25 cellular contexts compared by ENCODE assay signal in the genomic region with DNA sequence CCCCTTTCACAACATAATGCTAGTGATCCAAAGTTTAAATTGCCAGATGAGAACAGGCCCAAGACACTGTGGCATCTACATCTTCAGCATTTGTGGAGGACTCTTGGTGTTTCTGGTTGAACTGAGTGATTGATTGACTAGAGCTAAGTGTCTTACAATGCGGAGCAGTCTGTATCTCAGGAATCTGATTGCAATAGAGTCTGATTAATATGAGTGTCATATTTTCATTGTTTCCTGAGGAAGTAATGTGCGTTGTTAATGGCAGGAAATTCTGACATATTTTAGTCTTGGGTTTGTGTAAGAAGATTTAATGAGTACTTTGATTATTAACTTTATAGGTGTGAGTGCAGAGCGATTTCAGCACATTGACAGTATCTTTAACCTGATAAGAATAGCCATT.
DNase-seq lines count a peak whose midpoint lies in the region; ATAC-seq, FAIRE-seq and TF ChIP-seq lines count a peak whose summit lies in the region.
"Had no signal": no experiment of that assay in that cellular context is flagged by ENCODE, and none has a peak within 500 bp of the region (broad histone marks: within the 10 kb centered on the region; RNA-seq: fewer than 3 reads in every experiment).

No MANE protein-coding gene starts in this region.

- no peaks in the 10 kb centered on the region for H3K9me3 Mint-ChIP-seq in immature natural killer cell
- H3K9me3 Mint-ChIP-seq: CD8-positive, alpha-beta T cell had no signal

- H3K9me3 ChIP-seq in HEK293 (ENCODE audit: control insufficient read depth, insufficient read depth, low read depth, low read length), result no peaks in the 10 kb centered on the region
- H3K9me3 ChIP-seq in endothelial cell of umbilical vein (replicated peaks; ENCODE audit: control insufficient read depth, insufficient read depth, low read length), result no peaks in the 10 kb centered on the region
- no peaks in the 10 kb centered on the region for H3K9me3 ChIP-seq in keratinocyte (ENCODE audit: control insufficient read depth, low read depth, low read length)
- H3K9me3 ChIP-seq: A549, Caco-2, HAP-1, Peyer's patch, SK-N-SH had no signal

- peaks cover 0 to 3% (median 0%) of the 10 kb centered on the region in 3 donors for H3K36me3 Mint-ChIP-seq in immature natural killer cell
- H3K36me3 Mint-ChIP-seq: CD8-positive, alpha-beta T cell had no signal

- H3K36me3 ChIP-seq in HEK293 (ENCODE audit: control insufficient read depth in 2 of 2, insufficient read depth in 1 of 2, low read length in 2 of 2), result no peaks in the 10 kb centered on the region
- no peaks in the 10 kb centered on the region for H3K36me3 ChIP-seq in endothelial cell of umbilical vein (ENCODE audit: control insufficient read depth in 2 of 2, extremely low read depth in 1 of 2, insufficient read depth in 2 of 2, low read length in 2 of 2)
- no peaks in the 10 kb centered on the region for H3K36me3 ChIP-seq in keratinocyte (ENCODE audit: control insufficient read depth in 2 of 2, extremely low read depth in 1 of 2, insufficient read depth in 2 of 2, low read length in 2 of 2)
- H3K36me3 ChIP-seq: HAP-1, Peyer's patch had no signal

- dilution Hi-C loops in endothelial cell of umbilical vein (cut with MboI; ENCODE audit: extremely low pct_ligation_motif_present, low sequenced_read_pairs) (no loop called here), keratinocyte (cut with MboI; ENCODE audit: extremely low pct_ligation_motif_present, low sequenced_read_pairs) (no loop called here)

- no peak for TF ChIP-seq POLR2A in endothelial cell of umbilical vein (IDR thresholded peaks at IDR 0.05; ENCODE audit: low read depth, low read length)

- FAIRE-seq in endothelial cell of umbilical vein (lab: Jason Lieb, UNC), result peak; percentile 59
- FAIRE-seq in keratinocyte (lab: Jason Lieb, UNC), result peak; percentile 41
- FAIRE-seq: A549, GM12878 had no signal

- H3K27ac Mint-ChIP-seq in immature natural killer cell, result no peak overlapping the region
- H3K27ac Mint-ChIP-seq: B cell; CD8-positive, alpha-beta T cell had no signal

- TF ChIP-seq CTCF in HEK293 (tag by site-specific recombination; IDR thresholded peaks at IDR 0.05) (no peak), RWPE1 (conservative IDR thresholded peaks at IDR 0.05; ENCODE audit: low read depth) (no peak), endothelial cell of umbilical vein (IDR thresholded peaks at IDR 0.05; ENCODE audit: extremely low read depth in 1 of 2, insufficient read depth in 1 of 2, low read depth in 1 of 2, low read length in 2 of 2) (no peak), keratinocyte (optimal IDR thresholded peaks at IDR 0.05 in 1 of 3, IDR thresholded peaks at IDR 0.05 in 1 of 3, conservative IDR thresholded peaks at IDR 0.05 in 1 of 3; ENCODE audit: extremely low read depth in 1 of 3, insufficient read depth in 2 of 3, low read length in 3 of 3) (no peak)

- no peak overlapping the region for H3K27ac ChIP-seq in HEK293 (ENCODE audit: extremely low read depth, low read depth, low read length)
- no peak overlapping the region for H3K27ac ChIP-seq in RWPE1
- H3K27ac ChIP-seq in endothelial cell of umbilical vein (ENCODE audit: insufficient read depth, low read depth, low read length), result no peak overlapping the region
- no peak overlapping the region for H3K27ac ChIP-seq in keratinocyte (ENCODE audit: control insufficient read depth, insufficient read depth, low read length)
- H3K27ac ChIP-seq: A549, C4-2B, Peyer's patch had no signal

- POLR2A ChIA-PET in HEK293 (lab: Yijun Ruan, JAX) (no interaction called here), RWPE1 (lab: Yijun Ruan, JAX; ENCODE audit: low non-redundant PET) (no interaction called here), endothelial cell of umbilical vein (lab: Charles Lee) (no interaction called here)

- H3K4me3 Mint-ChIP-seq in immature natural killer cell, result no peak overlapping the region
- H3K4me3 Mint-ChIP-seq: B cell; CD8-positive, alpha-beta T cell had no signal

- BruUV-seq in endothelial cell of umbilical vein (replicated peaks; lab: Mats Ljungman, UMichigan), result no TSS peak

- peaks cover 0 to 4% (median 0%) of the 10 kb centered on the region in 3 donors for H3K27me3 Mint-ChIP-seq in immature natural killer cell (ENCODE audit: low read depth in 3 of 3)
- H3K27me3 Mint-ChIP-seq: B cell had no signal

- no peaks in the 10 kb centered on the region for H3K4me1 ChIP-seq in HEK293 (ENCODE audit: control insufficient read depth, insufficient read depth, low read length)
- peaks cover 17% of the 10 kb centered on the region for H3K4me1 ChIP-seq in endothelial cell of umbilical vein (ENCODE audit: control insufficient read depth, extremely low read depth, insufficient read depth, low read length)
- peaks cover 31% of the 10 kb centered on the region for H3K4me1 ChIP-seq in keratinocyte (ENCODE audit: control insufficient read depth, extremely low read depth, insufficient read depth, low read length)
- H3K4me1 ChIP-seq: Caco-2, HAP-1, Peyer's patch had no signal

- H3K4me3 ChIP-seq in HEK293 (ENCODE audit: low read depth, low read length) (no peak overlapping the region), endothelial cell of umbilical vein (replicated peaks in 1 of 3; ENCODE audit: insufficient read depth in 1 of 3, low read depth in 1 of 3, low read length in 3 of 3) (no peak overlapping the region), keratinocyte (ENCODE audit: control insufficient read depth in 2 of 3, extremely low read depth in 1 of 3, insufficient read depth in 2 of 3, low read depth in 1 of 3, low read length in 3 of 3) (no peak overlapping the region)
- H3K4me3 ChIP-seq: A549, GM12878, HAP-1, Peyer's patch had no signal

- DNase-seq in RWPE1 (ENCODE audit: low spot score) (peak; percentile 32), endothelial cell of umbilical vein (ENCODE audit: low read depth, low spot score) (peak; percentile 52), keratinocyte (ENCODE audit: low read depth, low spot score) (no peak), hippocampal formation (lab: John Stamatoyannopoulos, UW) (no peak), immature natural killer cell (no peak)
- DNase-seq: Caco-2; CD8-positive, alpha-beta T cell; GDM1; GOT3; Karpas-422; MV-4-11; NCI-H1105 treated with DMSO at 0.1 percent for 48 hours; NCI-H2029 treated with DMSO at 0.1 percent for 48 hours; NCI-H2227 treated with DMSO at 0.1 percent for 48 hours; NCI-H69; Peyer's patch; SK-N-SH; SW 1271 had no signal

- no peaks in the 10 kb centered on the region for H3K4me1 Mint-ChIP-seq in immature natural killer cell
- H3K4me1 Mint-ChIP-seq: B cell had no signal

- H3K79me2 ChIP-seq in endothelial cell of umbilical vein (ENCODE audit: control insufficient read depth, insufficient read depth, low read length), result no peaks in the 10 kb centered on the region
- no peaks in the 10 kb centered on the region for H3K79me2 ChIP-seq in keratinocyte (ENCODE audit: control insufficient read depth, insufficient read depth, low read length)

- no peaks in the 10 kb centered on the region for H4K20me1 ChIP-seq in endothelial cell of umbilical vein (replicated peaks; ENCODE audit: control insufficient read depth, extremely low read depth, insufficient read depth, low read length)
- no peaks in the 10 kb centered on the region for H4K20me1 ChIP-seq in keratinocyte (ENCODE audit: control insufficient read depth, extremely low read depth, insufficient read depth, low read length)

- intact Hi-C loops in endothelial cell of umbilical vein (cut with micrococcal nuclease), result no loop called here

- H3K9ac ChIP-seq in endothelial cell of umbilical vein (replicated peaks; ENCODE audit: extremely low read depth, insufficient read depth, low read length), result no peak overlapping the region
- H3K9ac ChIP-seq in keratinocyte (ENCODE audit: control insufficient read depth, extremely low read depth, insufficient read depth, low read length), result no peak overlapping the region
- H3K9ac ChIP-seq: SK-N-SH had no signal

- no peaks in the 10 kb centered on the region for H3K9me1 ChIP-seq in endothelial cell of umbilical vein (replicated peaks; ENCODE audit: control insufficient read depth, extremely low read depth, insufficient read depth, low read length)
- no peaks in the 10 kb centered on the region for H3K9me1 ChIP-seq in keratinocyte (ENCODE audit: control insufficient read depth, extremely low read depth, insufficient read depth, low read length)

- no peak for ATAC-seq in esophagus mucosa
- ATAC-seq: A549; CD8-positive, alpha-beta T cell; GM12878 had no signal

- CTCF ChIA-PET in HEK293 (lab: Yijun Ruan, JAX) (interaction anchor here (1.5 kb wide), 1 partner anchor 33 kb away, joined by 3 read pairs; no protein-coding TSS in a partner anchor), RWPE1 (lab: Yijun Ruan, JAX) (no interaction called here), endothelial cell of umbilical vein (lab: Charles Lee) (interaction anchor here (0.6 to 2.8 kb wide), 6 partner anchors 31 to 148 kb away, joined by 3 to 10 read pairs (median 4); no protein-coding TSS in a partner anchor)

- H2AFZ ChIP-seq in endothelial cell of umbilical vein (ENCODE audit: low read depth, low read length) (no peak overlapping the region), keratinocyte (ENCODE audit: control insufficient read depth, low read length) (peak overlapping the region; percentile 74)

- peaks cover 13 to 44% of the 10 kb centered on the region in 2 experiments for H3K27me3 ChIP-seq in endothelial cell of umbilical vein (ENCODE audit: control insufficient read depth in 2 of 2, insufficient read depth in 2 of 2, low read length in 2 of 2)
- H3K27me3 ChIP-seq in keratinocyte (ENCODE audit: control insufficient read depth, extremely low read depth, insufficient read depth, low read length), result no peaks in the 10 kb centered on the region
- H3K27me3 ChIP-seq: Peyer's patch had no signal

- H3K4me2 ChIP-seq in endothelial cell of umbilical vein (ENCODE audit: insufficient read depth, low read length) (no peak overlapping the region), keratinocyte (ENCODE audit: control insufficient read depth, extremely low read depth, insufficient read depth, low read depth, low read length) (peak overlapping the region; percentile 59)
- H3K4me2 ChIP-seq: A549, SK-N-SH had no signal

TF ChIP-seq in HEK293, 187 proteins besides CTCF, POLR2A, EP300 and RAD21:
- TF ChIP-seq SCRT1 (tag by site-specific recombination; IDR thresholded peaks at IDR 0.05; ENCODE audit: borderline replicate concordance) (no peak), ZNF211 (tag by site-specific recombination; IDR thresholded peaks at IDR 0.05; ENCODE audit: low read depth) (no peak), ZNF433 (tag by site-specific recombination; IDR thresholded peaks at IDR 0.05; ENCODE audit: low read depth) (no peak), KLF16 (tag by site-specific recombination; IDR thresholded peaks at IDR 0.05) (0 out of 2 replicates have a peak, but pooled peaks have one; percentile 24)

TF ChIP-seq in endothelial cell of umbilical vein, 7 proteins besides CTCF, POLR2A, EP300 and RAD21 (continues in another document):
- TF ChIP-seq JUN (IDR thresholded peaks at IDR 0.05; ENCODE audit: borderline replicate concordance, insufficient read depth, insufficient read length, low read depth) (peak; percentile 8), POLR2AphosphoS5 (IDR thresholded peaks at IDR 0.05; ENCODE audit: insufficient read depth, low read depth, low read length) (no peak), EZH2 (IDR thresholded peaks at IDR 0.05; ENCODE audit: borderline replicate concordance, low read depth, low read length, severe bottlenecking) (no peak), MYC (IDR thresholded peaks at IDR 0.05; ENCODE audit: low read depth, low read length) (no peak)

Comparison
In these comparisons a context has a peak if more than half of its experiments do, and no peak if none do; other contexts are left out.
1. DNase-seq: peak in RWPE1 (single experiment) and endothelial cell of umbilical vein (single experiment); none in keratinocyte (single experiment), hippocampal formation (0 of 2) and immature natural killer cell (0 of 3).